ENCODE assay signal across 25 cellular contexts in genomic region chr11:3040881-3041280, GRCh38.
"Had no signal": no experiment of that assay in that cellular context is flagged by ENCODE, and none has a peak within 500 bp of the region (broad histone marks: within the 10 kb centered on the region; RNA-seq: fewer than 3 reads in every experiment).

No MANE protein-coding gene starts in this region.

- H3K9me3 Mint-ChIP-seq: activated CD4-positive, alpha-beta memory T cell treated with anti-CD3 and anti-CD28 coated beads, Interleukin-2, amount 10 ng/mL, durations not matched to agents 7 days and 5 days; activated CD4-positive, alpha-beta T cell treated with anti-CD3 and anti-CD28 coated beads, Interleukin-2, amount 10 ng/mL, durations not matched to agents 7 days and 5 days; activated naive CD4-positive, alpha-beta T cell treated with anti-CD3 and anti-CD28 coated beads, Interleukin-2, amount 50 U/mL, for 24 hours; activated naive CD8-positive, alpha-beta T cell treated with anti-CD3 and anti-CD28 coated beads, Interleukin-2, amount 50 U/mL, for 24 hours; activated T-helper 2 cell treated with anti-CD3 and anti-CD28 coated beads, Interferon-gamma antibody, Interleukin-2, Interleukin-4, amounts not matched to agents 10 μg/mL and 5 μg/mL and 100 μg/mL, durations not matched to agents 14 hours and 24 hours and 36 hours; central memory CD8-positive, alpha-beta T cell; dendritic cell treated with granulocyte-macrophage colony-stimulating factor and Interleukin-4, amounts not matched to agents 40 ng/mL and 50 ng/mL, for 4 days; endodermal cell; nephron; stimulated activated naive CD8-positive, alpha-beta T cell treated with anti-CD3 and anti-CD28 coated beads, Interleukin-15, Interleukin-2, amounts not matched to agents 100 ng/mL and 50 ng/mL, for 24 hours had no signal

- ATAC-seq: activated naive CD8-positive, alpha-beta T cell treated with anti-CD3 and anti-CD28 coated beads, Interleukin-2, amount 50 U/mL, for 24 hours; pancreas; upper lobe of right lung had no signal

- H3K27me3 Mint-ChIP-seq: activated CD4-positive, alpha-beta memory T cell treated with anti-CD3 and anti-CD28 coated beads, Interleukin-2, amount 10 ng/mL, durations not matched to agents 7 days and 5 days; activated CD4-positive, alpha-beta T cell treated with anti-CD3 and anti-CD28 coated beads, Interleukin-2, amount 10 ng/mL, durations not matched to agents 7 days and 5 days; activated naive CD4-positive, alpha-beta T cell treated with anti-CD3 and anti-CD28 coated beads, Interleukin-2, amount 50 U/mL, for 24 hours; activated naive CD8-positive, alpha-beta T cell treated with anti-CD3 and anti-CD28 coated beads, Interleukin-2, amount 50 U/mL, for 24 hours; central memory CD8-positive, alpha-beta T cell; dendritic cell treated with granulocyte-macrophage colony-stimulating factor and Interleukin-4, amounts not matched to agents 40 ng/mL and 50 ng/mL, for 4 days; stimulated activated naive CD8-positive, alpha-beta T cell treated with anti-CD3 and anti-CD28 coated beads, Interleukin-15, Interleukin-2, amounts not matched to agents 100 ng/mL and 50 ng/mL, for 24 hours had no signal

- H3K4me3 Mint-ChIP-seq: activated CD4-positive, alpha-beta memory T cell treated with anti-CD3 and anti-CD28 coated beads, Interleukin-2, amount 10 ng/mL, durations not matched to agents 7 days and 5 days; activated CD4-positive, alpha-beta T cell treated with anti-CD3 and anti-CD28 coated beads, Interleukin-2, amount 10 ng/mL, durations not matched to agents 7 days and 5 days; activated naive CD4-positive, alpha-beta T cell treated with anti-CD3 and anti-CD28 coated beads, Interleukin-2, amount 50 U/mL, for 24 hours; activated naive CD8-positive, alpha-beta T cell treated with anti-CD3 and anti-CD28 coated beads, Interleukin-2, amount 50 U/mL, for 24 hours; central memory CD8-positive, alpha-beta T cell; dendritic cell treated with granulocyte-macrophage colony-stimulating factor and Interleukin-4, amounts not matched to agents 40 ng/mL and 50 ng/mL, for 4 days; endodermal cell; nephron; stimulated activated naive CD8-positive, alpha-beta T cell treated with anti-CD3 and anti-CD28 coated beads, Interleukin-15, Interleukin-2, amounts not matched to agents 100 ng/mL and 50 ng/mL, for 24 hours had no signal

- H3K4me1 ChIP-seq: prostate gland had no signal

- H3K4me1 Mint-ChIP-seq: endodermal cell, nephron had no signal

- H3K9me3 ChIP-seq: esophagus squamous epithelium, left ventricle myocardium inferior, pancreas, prostate gland, thyroid gland, upper lobe of right lung had no signal

- H3K27ac ChIP-seq: epithelial cell of prostate, esophagus squamous epithelium, pancreas, prostate gland, upper lobe of right lung, WERI-Rb-1 had no signal

- DNase-seq: activated CD4-positive, alpha-beta memory T cell treated with anti-CD3 and anti-CD28 coated beads, Interleukin-2, amount 10 ng/mL, durations not matched to agents 7 days and 5 days; activated CD4-positive, alpha-beta T cell treated with anti-CD3 and anti-CD28 coated beads for 1 hour; activated CD4-positive, alpha-beta T cell treated with anti-CD3 and anti-CD28 coated beads, Interleukin-2, amount 10 ng/mL, durations not matched to agents 7 days and 5 days; activated naive CD8-positive, alpha-beta T cell treated with anti-CD3 and anti-CD28 coated beads, Interleukin-2, amount 50 U/mL, for 24 hours; activated T-cell treated with anti-CD3 and anti-CD28 coated beads, Interleukin-2, amount 50 U/mL, for 48 hours; anterior cingulate cortex; endodermal cell; esophagus squamous epithelium; foreskin melanocyte; stimulated activated CD4-positive, alpha-beta T cell treated with anti-CD3 and anti-CD28 coated beads, Interleukin-2, amount 100 ng/mL, for 48 hours; T-helper 1 cell; T1000; thyroid gland; upper lobe of right lung; WERI-Rb-1 had no signal

- H3K27me3 ChIP-seq: esophagus squamous epithelium, pancreas, thyroid gland, upper lobe of right lung had no signal

- H3K4me3 ChIP-seq: esophagus squamous epithelium, left ventricle myocardium inferior, pancreas, prostate gland, thyroid gland, upper lobe of right lung had no signal

- H3K27ac Mint-ChIP-seq: activated CD4-positive, alpha-beta memory T cell treated with anti-CD3 and anti-CD28 coated beads, Interleukin-2, amount 10 ng/mL, durations not matched to agents 7 days and 5 days; activated CD4-positive, alpha-beta T cell treated with anti-CD3 and anti-CD28 coated beads, Interleukin-2, amount 10 ng/mL, durations not matched to agents 7 days and 5 days; activated naive CD4-positive, alpha-beta T cell treated with anti-CD3 and anti-CD28 coated beads, Interleukin-2, amount 50 U/mL, for 24 hours; activated naive CD8-positive, alpha-beta T cell treated with anti-CD3 and anti-CD28 coated beads, Interleukin-2, amount 50 U/mL, for 24 hours; activated T-helper 2 cell treated with anti-CD3 and anti-CD28 coated beads, Interferon-gamma antibody, Interleukin-2, Interleukin-4, amounts not matched to agents 10 μg/mL and 5 μg/mL and 100 μg/mL, durations not matched to agents 14 hours and 24 hours and 36 hours; dendritic cell treated with granulocyte-macrophage colony-stimulating factor and Interleukin-4, amounts not matched to agents 40 ng/mL and 50 ng/mL, for 4 days; endodermal cell; nephron; stimulated activated naive CD8-positive, alpha-beta T cell treated with anti-CD3 and anti-CD28 coated beads, Interleukin-15, Interleukin-2, amounts not matched to agents 100 ng/mL and 50 ng/mL, for 24 hours had no signal
